Comparison of ENCODE assay signal across 9 cellular contexts in genomic region chr12:105706321-105706972, GRCh38.
DNase-seq lines count a peak whose midpoint lies in the region; ATAC-seq and TF ChIP-seq lines count a peak whose summit lies in the region.
"Had no signal": no experiment of that assay in that cellular context is flagged by ENCODE, and none has a peak within 500 bp of the region (broad histone marks: within the 10 kb centered on the region; RNA-seq: fewer than 3 reads in every experiment).

No MANE protein-coding gene starts in this region.

- H3K4me1 ChIP-seq in HCT116 (ENCODE audit: control insufficient read depth in 1 of 2, insufficient read depth in 2 of 2, low read length in 2 of 2) (peaks cover 0 to 7% of the 10 kb centered on the region in 2 experiments; a peak in 2 of 4 replicates), PC-3 (ENCODE audit: insufficient read depth, low read length) (peaks cover 22% of the 10 kb centered on the region)

- no peak for TF ChIP-seq RAD21 in HCT116 (IDR thresholded peaks at IDR 0.05; ENCODE audit: low read depth)

- H3K27ac Mint-ChIP-seq in T-helper 17 cell: no peak overlapping the region

- H3K4me3 ChIP-seq in HCT116 (replicated peaks in 1 of 2; ENCODE audit: low read depth in 1 of 2, low read length in 2 of 2) (no peak overlapping the region), PC-3 (ENCODE audit: low read length) (no peak overlapping the region), fibroblast of mammary gland (ENCODE audit: control insufficient read depth, low read depth, low read length) (no peak overlapping the region)

- no peak overlapping the region for H3K4me3 Mint-ChIP-seq in T-helper 17 cell

- H3K27me3 ChIP-seq in HCT116 (ENCODE audit: insufficient read depth, low read length) (no peaks in the 10 kb centered on the region), PC-3 (ENCODE audit: low read length) (no peaks in the 10 kb centered on the region)

- H3K4me2 ChIP-seq in HCT116 (ENCODE audit: low read length): no peak overlapping the region
- 0 out of 2 replicates have a peak overlapping the region, but pooled peaks have one; percentile 4 for H3K4me2 ChIP-seq in PC-3 (ENCODE audit: low read length)

- H3K27ac ChIP-seq in HCT116 (ENCODE audit: low read depth, low read length) (no peak overlapping the region), PC-3 (ENCODE audit: low read length) (no peak overlapping the region)

- no peaks in the 10 kb centered on the region for H3K9me2 ChIP-seq in HCT116 (ENCODE audit: insufficient read depth)
- H3K9me2 ChIP-seq in PC-3 (replicated peaks; ENCODE audit: low read length): no peaks in the 10 kb centered on the region

- no peaks in the 10 kb centered on the region for H3K79me2 ChIP-seq in HCT116 (ENCODE audit: insufficient read depth, low read length)
- no peaks in the 10 kb centered on the region for H3K79me2 ChIP-seq in PC-3 (ENCODE audit: low read length)

- H3K9me3 ChIP-seq in HCT116 (ENCODE audit: control insufficient read depth in 1 of 2, insufficient read depth in 1 of 2, low read depth in 1 of 2, low read length in 2 of 2) (no peaks in the 10 kb centered on the region), PC-3 (ENCODE audit: low read length) (no peaks in the 10 kb centered on the region), T-helper 17 cell (ENCODE audit: control insufficient read depth, low read length, poor library complexity, severe bottlenecking) (no peaks in the 10 kb centered on the region)

- H3K4me1 Mint-ChIP-seq in T-helper 17 cell: no peaks in the 10 kb centered on the region

- peaks cover 7% of the 10 kb centered on the region for H3K27me3 Mint-ChIP-seq in T-helper 17 cell

- RAD21 ChIA-PET in HCT116 (lab: Charles Lee; ENCODE audit: low non-redundant PET in 1 of 2, low total read pairs in 2 of 2, uncharacterized antibody in 2 of 2, unreplicated experiment in 2 of 2): no interaction called here

- no peak for TF ChIP-seq POLR2A in HCT116 (IDR thresholded peaks at IDR 0.05; ENCODE audit: borderline replicate concordance, extremely low read depth, insufficient read depth, insufficient read length)

- intact Hi-C loops in HCT116 (cut with micrococcal nuclease): loop anchor here (10.0 kb wide), 1 partner anchor 282 kb away; no protein-coding TSS in a partner anchor
- intact Hi-C loops in PC-3 (cut with micrococcal nuclease): loop anchor here (10.0 kb wide), 1 partner anchor 252 kb away; no protein-coding TSS in a partner anchor

- TF ChIP-seq CTCF in HCT116 (IDR thresholded peaks at IDR 0.05 in 2 of 3, conservative IDR thresholded peaks at IDR 0.05 in 1 of 3; ENCODE audit: borderline replicate concordance in 1 of 3, insufficient read depth in 1 of 3, low read depth in 2 of 3, low read length in 2 of 3): no peak
- TF ChIP-seq CTCF in PC-3 (conservative IDR thresholded peaks at IDR 0.05; ENCODE audit: low read depth, low read length): no peak
- no peak for TF ChIP-seq CTCF in fibroblast of mammary gland (conservative IDR thresholded peaks at IDR 0.05; ENCODE audit: control insufficient read depth, insufficient read depth, low read depth, low read length)

- CTCF ChIA-PET in HCT116 (lab: Charles Lee): interaction anchor here (0.7 to 1.3 kb wide), 3 partner anchors 429 to 443 kb away, joined by 3 to 6 read pairs (median 3); no protein-coding TSS in a partner anchor
- CTCF ChIA-PET in PC-3 (lab: Charles Lee): interaction anchor here (0.7 kb wide), 1 partner anchor 251 kb away, joined by 4 read pairs; no protein-coding TSS in a partner anchor

- H4K20me1 ChIP-seq in HCT116 (ENCODE audit: insufficient read depth): no peaks in the 10 kb centered on the region
- no peaks in the 10 kb centered on the region for H4K20me1 ChIP-seq in PC-3 (ENCODE audit: low read length)

- H3K36me3 ChIP-seq in HCT116 (ENCODE audit: control insufficient read depth in 1 of 2, insufficient read depth in 2 of 2, low read length in 2 of 2) (no peaks in the 10 kb centered on the region), PC-3 (ENCODE audit: low read depth, low read length) (no peaks in the 10 kb centered on the region)

- H3F3A ChIP-seq in PC-3 (ENCODE audit: low read length, unreplicated experiment): no peaks in the 10 kb centered on the region

- H3K36me3 Mint-ChIP-seq in T-helper 17 cell (ENCODE audit: low read depth): no peaks in the 10 kb centered on the region

- ATAC-seq in HCT116 (peak; percentile 49; the same call in 1 of the 2 replicates), PC-3 (peak; percentile 65), GM19455 (IDR thresholded peaks at IDR 0.05; ENCODE audit: unreplicated experiment) (no peak), T-helper 17 cell (no peak)

- DNase-seq in HCT116 (ENCODE audit: low read depth, low spot score) (no peak), PC-3 (peak; percentile 66), fibroblast of mammary gland (ENCODE audit: low read depth) (peak; percentile 11), retina (peak; percentile 39), SW 1271 (lab: John Stamatoyannopoulos, UW) (no peak), T-helper 17 cell (no peak)
- DNase-seq in activated CD4-positive, alpha-beta T cell treated with anti-CD3 and anti-CD28 coated beads for 48 hours: no peak
- DNase-seq: GOT3 had no signal

- BruUV-seq in HCT116 (replicated peaks; lab: Mats Ljungman, UMichigan) (no TSS peak), PC-3 (replicated peaks; lab: Mats Ljungman, UMichigan) (no TSS peak)

- POLR2A ChIA-PET in HCT116 (lab: Charles Lee): no interaction called here
- POLR2A ChIA-PET in PC-3 (lab: Charles Lee; ENCODE audit: unreplicated experiment): no interaction called here

- H3K9ac ChIP-seq in HCT116 (ENCODE audit: low read length): no peak overlapping the region
- no peak overlapping the region for H3K9ac ChIP-seq in PC-3 (ENCODE audit: low read length)

- no peak overlapping the region for H2AFZ ChIP-seq in HCT116 (ENCODE audit: low read depth, low read length, poor library complexity, severe bottlenecking)
- no peak overlapping the region for H2AFZ ChIP-seq in PC-3 (ENCODE audit: low read length)

TF ChIP-seq in HCT116, 20 proteins besides CTCF, POLR2A, EP300 and RAD21:
- 0 out of 2 replicates have a peak, but pooled peaks have one; percentile 13 for TF ChIP-seq FOSL1 (IDR thresholded peaks at IDR 0.05; ENCODE audit: low read depth)
- no peak for TF ChIP-seq ATF3 (IDR thresholded peaks at IDR 0.05)

Comparison
In these comparisons a context has a peak if more than half of its experiments do, and no peak if none do; other contexts are left out.
1. ATAC-seq: peak in HCT116 (single experiment) and PC-3 (single experiment); none in GM19455 (single experiment) and T-helper 17 cell (single experiment).
2. DNase-seq: peak in PC-3 (single experiment), fibroblast of mammary gland (single experiment) and retina (single experiment); none in HCT116 (single experiment), SW 1271 (0 of 2), activated CD4-positive, alpha-beta T cell treated with anti-CD3 and anti-CD28 coated beads for 48 hours (single experiment) and T-helper 17 cell (0 of 3).